In genomic region chr17:43778337-43779144, GRCh38 we compare ENCODE assay signal across 8 cellular contexts. TPM values are rescaled to one million over a fixed set of nuclear protein-coding genes. Genes with fewer than 3 reads are reported as not detected.
DNase-seq lines count a peak whose midpoint lies in the region; ATAC-seq and TF ChIP-seq lines count a peak whose summit lies in the region.

Gene DUSP3, minus strand, starts transcription at chr17:43778977. Its CDS starts 53 bp downstream, at chr17:43778924.

- H3K4me1 Mint-ChIP-seq in activated CD4-positive, alpha-beta memory T cell treated with anti-CD3 and anti-CD28 coated beads, Interleukin-2, amount 10 ng/mL, durations not matched to agents 7 days and 5 days = peaks cover 6% of the 10 kb centered on the region

- TF ChIP-seq CTCF in liver (IDR thresholded peaks at IDR 0.05; ENCODE audit: low read depth, low read length, missing input control) = no peak

- H3K27me3 Mint-ChIP-seq in activated CD4-positive, alpha-beta memory T cell treated with anti-CD3 and anti-CD28 coated beads, Interleukin-2, amount 10 ng/mL, durations not matched to agents 7 days and 5 days = peaks cover 40% of the 10 kb centered on the region

- no peaks in the 10 kb centered on the region for H3K9me3 Mint-ChIP-seq in activated CD4-positive, alpha-beta memory T cell treated with anti-CD3 and anti-CD28 coated beads, Interleukin-2, amount 10 ng/mL, durations not matched to agents 7 days and 5 days

- in situ Hi-C loops in ACHN (cut with HindIII; ENCODE audit: low pct_ligation_motif_present, low pct_unique_long_range_greater_than_20kb, low sequenced_read_pairs) = no loop called here

- no peaks in the 10 kb centered on the region for H3K36me3 Mint-ChIP-seq in activated CD4-positive, alpha-beta memory T cell treated with anti-CD3 and anti-CD28 coated beads, Interleukin-2, amount 10 ng/mL, durations not matched to agents 7 days and 5 days (ENCODE audit: low read depth)

- H3K9me3 ChIP-seq in duodenal mucosa (ENCODE audit: control insufficient read depth in 1 of 2, low read length in 2 of 2) (no peaks in the 10 kb centered on the region), liver (ENCODE audit: control insufficient read depth in 4 of 4, low read length in 3 of 4) (no peaks in the 10 kb centered on the region)

- H3K4me3 Mint-ChIP-seq in activated CD4-positive, alpha-beta memory T cell treated with anti-CD3 and anti-CD28 coated beads, Interleukin-2, amount 10 ng/mL, durations not matched to agents 7 days and 5 days = peak within 1 kb of the TSS; percentile 79

- CTCF ChIA-PET in activated CD4-positive, alpha-beta memory T cell treated with anti-CD3 and anti-CD28 coated beads, Interleukin-2, amount 10 ng/mL, durations not matched to agents 7 days and 5 days (lab: Charles Lee) = interaction anchor here (1.9 kb wide), 1 partner anchor 12 kb away, joined by 22 read pairs; no protein-coding TSS in a partner anchor

- peaks cover 6 to 13% of the 10 kb centered on the region in 2 donors for H3K27me3 ChIP-seq in duodenal mucosa (ENCODE audit: control insufficient read depth in 1 of 2, insufficient read depth in 2 of 2, low read length in 2 of 2)
- H3K27me3 ChIP-seq in liver (ENCODE audit: control insufficient read depth in 4 of 4, insufficient read depth in 4 of 4, low read length in 3 of 4) = no peaks in the 10 kb centered on the region

- POLR2A ChIA-PET in activated CD4-positive, alpha-beta memory T cell treated with anti-CD3 and anti-CD28 coated beads, Interleukin-2, amount 10 ng/mL, durations not matched to agents 7 days and 5 days (lab: Charles Lee) = no interaction called here

- WGBS in liver = under 1% methylated on average over 100 of the region's 100 CpGs

- H3K36me3 ChIP-seq in duodenal mucosa (ENCODE audit: control insufficient read depth in 1 of 2, insufficient read depth in 2 of 2, low read length in 2 of 2) = peaks cover 6 to 21% of the 10 kb centered on the region in 2 donors
- peaks cover 0 to 5% (median 2%) of the 10 kb centered on the region in 4 donors for H3K36me3 ChIP-seq in liver (ENCODE audit: control insufficient read depth in 4 of 4, insufficient read depth in 3 of 4, low read depth in 1 of 4, low read length in 3 of 4)

- H3K27ac ChIP-seq in duodenal mucosa (ENCODE audit: low read depth, low read length) (peak within 1 kb of the TSS; percentile 99), liver (ENCODE audit: low read depth in 1 of 2, low read length in 2 of 2) (peak within 1 kb of the TSS; percentile 96 to 98)

- H3K9ac ChIP-seq in duodenal mucosa (ENCODE audit: low read depth in 1 of 2, low read length in 2 of 2) = peak within 1 kb of the TSS; percentile 87 to 94
- H3K9ac ChIP-seq in liver (ENCODE audit: low read depth in 1 of 2, low read length in 2 of 2) = peak within 1 kb of the TSS; percentile 68 to 78

- ATAC-seq in GM18867 (IDR thresholded peaks at IDR 0.05; ENCODE audit: unreplicated experiment) (peak; percentile 90), HG03175 (IDR thresholded peaks at IDR 0.05; ENCODE audit: unreplicated experiment) (peak; percentile 83)

- TF ChIP-seq RAD21 in liver (IDR thresholded peaks at IDR 0.05) = no peak

- peak within 1 kb of the TSS; percentile 81 to 82 for H3K4me3 ChIP-seq in duodenal mucosa (ENCODE audit: low read depth in 1 of 2, low read length in 2 of 2)
- peak within 1 kb of the TSS; percentile 68 to 77 (median 69) for H3K4me3 ChIP-seq in liver (ENCODE audit: low read depth in 1 of 3, low read length in 3 of 3)

- DNase-seq in ACHN (peak; percentile 94), NCI-H524 (lab: John Stamatoyannopoulos, UW) (peak; percentile 44 to 75)
- DNase-seq in activated CD4-positive, alpha-beta memory T cell treated with anti-CD3 and anti-CD28 coated beads, Interleukin-2, amount 10 ng/mL, durations not matched to agents 7 days and 5 days = peak; percentile 77
- DNase-seq in stimulated activated CD4-positive, alpha-beta T cell treated with anti-CD3 and anti-CD28 coated beads, Interleukin-2, amount 100 ng/mL, for 4 hours (ENCODE audit: low read depth) = peak; percentile 63

- H3K27ac Mint-ChIP-seq in activated CD4-positive, alpha-beta memory T cell treated with anti-CD3 and anti-CD28 coated beads, Interleukin-2, amount 10 ng/mL, durations not matched to agents 7 days and 5 days = peak within 1 kb of the TSS; percentile 64

- H3K4me1 ChIP-seq in duodenal mucosa (ENCODE audit: control insufficient read depth in 1 of 2, insufficient read depth in 2 of 2, low read length in 2 of 2) = peaks cover 9 to 18% of the 10 kb centered on the region in 2 donors
- H3K4me1 ChIP-seq in liver (ENCODE audit: control insufficient read depth in 4 of 4, insufficient read depth in 4 of 4, low read length in 3 of 4) = peaks cover 10 to 50% (median 42%) of the 10 kb centered on the region in 4 donors

TF ChIP-seq in liver, 16 proteins besides CTCF, POLR2A, EP300 and RAD21:
- TF ChIP-seq ATF3 (IDR thresholded peaks at IDR 0.05) (peak; percentile 64), GABPA (IDR thresholded peaks at IDR 0.05 in 1 of 2, conservative IDR thresholded peaks at IDR 0.05 in 1 of 2) (peak in 1 of 2 donors; percentile 11), MAX (IDR thresholded peaks at IDR 0.05) (no peak), HNF4G (IDR thresholded peaks at IDR 0.05) (no peak), FOXA1 (IDR thresholded peaks at IDR 0.05) (no peak), YY1 (IDR thresholded peaks at IDR 0.05) (peak; percentile 93), HNF4A (conservative IDR thresholded peaks at IDR 0.05) (peak in 1 of 2 donors; percentile 61), REST (IDR thresholded peaks at IDR 0.05) (peak; percentile 69), SP1 (IDR thresholded peaks at IDR 0.05) (peak; percentile 33), JUND (IDR thresholded peaks at IDR 0.05) (peak; percentile 81 to 84), RXRA (IDR thresholded peaks at IDR 0.05) (peak; percentile 31 to 64)

RNA-seq across cellular contexts. Expression of gene DUSP3, which starts in this region (rescaled TPM):
- 1 to 10 TPM; 8.3 to 8.6 TPM for total RNA-seq in activated CD4-positive, alpha-beta memory T cell treated with anti-CD3 and anti-CD28 coated beads, Interleukin-2, amount 10 ng/mL, durations not matched to agents 7 days and 5 days
- 100 to 1,000 TPM in 1 of 2 donors, 10 to 100 TPM in 1; 30.4 to 104 TPM for total RNA-seq in liver
- polyA plus RNA-seq in liver = 10 to 100 TPM; 59.8 to 61.8 TPM

Comparison
In these comparisons a context has a peak if more than half of its experiments do, and no peak if none do; other contexts are left out.
1. Peak in every context shown above with its lines: DNase-seq, ATAC-seq, H3K4me3 ChIP-seq and H3K27ac ChIP-seq.